Comparison of ENCODE assay signal across 23 cellular contexts in the genomic region with DNA sequence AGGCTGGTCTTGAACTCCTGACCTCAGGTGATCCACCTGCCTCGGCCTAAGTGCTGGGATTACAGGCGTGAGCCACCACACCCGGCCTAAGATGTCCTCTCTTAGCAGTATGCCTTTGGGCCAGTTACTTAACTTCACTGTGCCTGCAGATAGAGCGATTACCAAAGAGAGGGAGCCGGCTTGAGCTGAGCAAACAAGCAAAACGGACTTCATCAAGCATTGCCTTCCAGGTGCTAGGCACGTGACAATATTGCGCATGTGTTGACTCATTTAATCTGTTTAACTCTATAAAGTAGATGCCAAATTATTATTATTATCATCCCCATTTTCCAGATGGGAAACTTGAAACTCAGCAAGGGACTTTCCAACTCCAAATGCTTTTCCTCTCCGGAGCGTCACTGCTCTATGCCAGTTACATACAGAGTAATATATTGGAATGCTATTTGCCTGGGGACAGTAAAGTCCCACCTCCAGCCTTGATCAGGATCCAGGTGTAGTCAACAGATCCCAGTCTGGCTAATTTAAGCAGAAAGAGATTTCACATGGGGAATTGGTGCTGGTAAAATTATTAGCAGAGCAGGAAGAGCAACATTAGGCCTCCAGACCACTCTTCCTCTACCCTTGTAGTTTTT. TPM values are rescaled to one million over a fixed set of nuclear protein-coding genes. Genes with fewer than 3 reads are reported as not detected.
DNase-seq lines count a peak whose midpoint lies in the region; ATAC-seq, FAIRE-seq and TF ChIP-seq lines count a peak whose summit lies in the region.
"Had no signal": no experiment of that assay in that cellular context is flagged by ENCODE, and none has a peak within 500 bp of the region (broad histone marks: within the 10 kb centered on the region; RNA-seq: fewer than 3 reads in every experiment).

No MANE protein-coding gene starts in this region.

- intact Hi-C loops in colonic mucosa (cut with DNase I): no loop called here
- intact Hi-C loops in HepG2 (cut with micrococcal nuclease; ENCODE audit: unreplicated experiment): loop anchor here (2.0 kb wide), 1 partner anchor 15 kb away; no protein-coding TSS in a partner anchor
- intact Hi-C loops in prostate gland (cut with DNase I): no loop called here

- H3K4me2 ChIP-seq in HepG2 (ENCODE audit: low read depth, low read length): peak overlapping the region; percentile 77
- H3K4me2 ChIP-seq: A549, GM23338 had no signal

- peaks cover 0 to 5% (median 0%) of the 10 kb centered on the region in 9 donors for H3K9me3 Mint-ChIP-seq in naive thymus-derived CD8-positive, alpha-beta T cell
- no peaks in the 10 kb centered on the region for H3K9me3 Mint-ChIP-seq in T-helper 2 cell treated with Interferon-gamma antibody and Interleukin-4, amounts not matched to agents 5 μg/mL and 100 μg/mL, for 36 hours

- no peak for TF ChIP-seq RAD21 in HepG2 (CRISPR knock-in tag; IDR thresholded peaks at IDR 0.05)

- H3K27me3 Mint-ChIP-seq in naive thymus-derived CD8-positive, alpha-beta T cell: peaks cover 0 to 5% (median 3%) of the 10 kb centered on the region in 5 donors
- H3K27me3 Mint-ChIP-seq in T-helper 2 cell treated with Interferon-gamma antibody and Interleukin-4, amounts not matched to agents 5 μg/mL and 100 μg/mL, for 36 hours (ENCODE audit: low read depth): peaks cover 32% of the 10 kb centered on the region

- peaks cover 0 to 2% (median 0%) of the 10 kb centered on the region in 4 donors for H3K4me1 Mint-ChIP-seq in naive thymus-derived CD8-positive, alpha-beta T cell
- H3K4me1 Mint-ChIP-seq in T-helper 2 cell treated with Interferon-gamma antibody and Interleukin-4, amounts not matched to agents 5 μg/mL and 100 μg/mL, for 36 hours (ENCODE audit: low read depth): peaks cover 6% of the 10 kb centered on the region
- H3K4me1 Mint-ChIP-seq: GM23338 had no signal

- H3K9me3 ChIP-seq in KOPT-K1 (ENCODE audit: insufficient read depth, low read length, poor library complexity, severe bottlenecking) (peaks cover 4% of the 10 kb centered on the region), colonic mucosa (no peaks in the 10 kb centered on the region), HepG2 (ENCODE audit: low read length) (no peaks in the 10 kb centered on the region), prostate gland (no peaks in the 10 kb centered on the region)
- H3K9me3 ChIP-seq: A549 had no signal

- H3K4me3 Mint-ChIP-seq in naive thymus-derived CD8-positive, alpha-beta T cell: no peak overlapping the region
- H3K4me3 Mint-ChIP-seq in T-helper 2 cell treated with Interferon-gamma antibody and Interleukin-4, amounts not matched to agents 5 μg/mL and 100 μg/mL, for 36 hours: no peak overlapping the region
- H3K4me3 Mint-ChIP-seq: GM23338 had no signal

- H3K36me3 ChIP-seq in KOPT-K1 (ENCODE audit: insufficient read depth, low read length) (no peaks in the 10 kb centered on the region), colonic mucosa (no peaks in the 10 kb centered on the region), HepG2 (replicated peaks in 1 of 2; ENCODE audit: control insufficient read depth in 1 of 2, insufficient read depth in 2 of 2, low read length in 2 of 2) (no peaks in the 10 kb centered on the region), prostate gland (no peaks in the 10 kb centered on the region)

- BruUV-seq in HepG2 (replicated peaks; lab: Mats Ljungman, UMichigan): no TSS peak

- H3K27ac ChIP-seq in KOPT-K1 (ENCODE audit: low read depth, low read length, poor library complexity, severe bottlenecking) (peak overlapping the region; percentile 32), colonic mucosa (peak overlapping the region; percentile 34), HepG2 (ENCODE audit: extremely low read length, insufficient read depth, low read length) (peak overlapping the region; percentile 57), prostate gland (peak overlapping the region; percentile 13 to 34)
- H3K27ac ChIP-seq: A549, RWPE1 had no signal

- H3K4me3 ChIP-seq in colonic mucosa: no peak overlapping the region
- H3K4me3 ChIP-seq in HepG2 (replicated peaks in 1 of 3; ENCODE audit: insufficient read depth in 1 of 3, low read depth in 2 of 3, low read length in 3 of 3): peak overlapping the region in 2 of 3 experiments; percentile 5 to 48; a peak in 2 of 6 replicates
- no peak overlapping the region for H3K4me3 ChIP-seq in prostate gland
- H3K4me3 ChIP-seq: A549, GM23338 had no signal

- TF ChIP-seq POLR2A in HepG2 (IDR thresholded peaks at IDR 0.05; ENCODE audit: insufficient read depth in 1 of 2, low read depth in 2 of 2, low read length in 2 of 2) (no peak), prostate gland (IDR thresholded peaks at IDR 0.05) (no peak)

- H3K4me1 ChIP-seq in colonic mucosa: peaks cover 8% of the 10 kb centered on the region
- H3K4me1 ChIP-seq in HepG2 (ENCODE audit: insufficient read depth, low read length): peaks cover 64% of the 10 kb centered on the region
- no peaks in the 10 kb centered on the region for H3K4me1 ChIP-seq in prostate gland (replicated peaks)

- TF ChIP-seq CTCF in colonic mucosa (IDR thresholded peaks at IDR 0.05) (no peak), HepG2 (CRISPR knock-in tag; IDR thresholded peaks at IDR 0.05) (no peak), prostate gland (IDR thresholded peaks at IDR 0.05) (no peak)

- peak; percentile 57 for DNase-seq in colonic mucosa
- DNase-seq in HepG2 (ENCODE audit: low spot score): peak; percentile 57
- no peak for DNase-seq in prostate gland (ENCODE audit: low spot score)
- no peak for DNase-seq in naive thymus-derived CD8-positive, alpha-beta T cell
- DNase-seq in T-helper 2 cell treated with Interferon-gamma antibody and Interleukin-4, amounts not matched to agents 5 μg/mL and 100 μg/mL, for 36 hours (ENCODE audit: low spot score): no peak
- no peak for DNase-seq in NCI-H1417 treated with DMSO at 0.1 percent for 48 hours (lab: John Stamatoyannopoulos, UW)
- DNase-seq: Calu3; DMS79; GDM1; NCI-H1092; NCI-H1694; NCI-H2107; NCI-H226; NCI-H526; NK-92 treated with Interleukin-12 subunit alpha and Interleukin-12 subunit beta, amount 100 ng/mL, for 24 hours had no signal

- H3K9ac ChIP-seq in colonic mucosa (ENCODE audit: low read depth in 2 of 2, low read length in 2 of 2) (peak overlapping the region in 1 of 2 donors; percentile 30), HepG2 (ENCODE audit: insufficient read depth, low read depth, low read length) (peak overlapping the region; percentile 53)

- 23% methylated on average over 9 of the region's 10 CpGs for WGBS in HepG2 (ENCODE audit: low lambda C conversion rate)
- WGBS in prostate gland: 79% methylated on average over 10 of the region's 10 CpGs

- H4K20me1 ChIP-seq in HepG2 (ENCODE audit: insufficient read depth, low read length): no peaks in the 10 kb centered on the region

- ATAC-seq in HepG2 (peak; percentile 69), GM18861 (IDR thresholded peaks at IDR 0.05; ENCODE audit: unreplicated experiment) (no peak)
- no peak for ATAC-seq in naive thymus-derived CD8-positive, alpha-beta T cell
- ATAC-seq: A549, GM23338 had no signal

- H2AFZ ChIP-seq in HepG2 (ENCODE audit: low read length): peak overlapping the region; percentile 43
- H2AFZ ChIP-seq: GM23338 had no signal

- CTCF ChIA-PET in HepG2 (lab: Yijun Ruan, JAX; ENCODE audit: low intra/inter-chr PET ratio, low total read pairs): no interaction called here

- in situ Hi-C loops in HepG2 (cut with HindIII; ENCODE audit: extremely low pct_ligation_motif_present, low pct_unique_long_range_greater_than_20kb): no loop called here

- H3K79me2 ChIP-seq in HepG2 (ENCODE audit: insufficient read depth, low read length): no peaks in the 10 kb centered on the region

- no peaks in the 10 kb centered on the region for H3K27me3 ChIP-seq in colonic mucosa
- no peaks in the 10 kb centered on the region for H3K27me3 ChIP-seq in HepG2 (ENCODE audit: control insufficient read depth in 1 of 2, insufficient read depth in 2 of 2, low read length in 2 of 2)
- H3K27me3 ChIP-seq in prostate gland (replicated peaks; ENCODE audit: insufficient read depth): no peaks in the 10 kb centered on the region

- peak in 1 of 2 experiments; percentile 53; a peak in 1 of 4 replicates for TF ChIP-seq EP300 in HepG2 (IDR thresholded peaks at IDR 0.05; ENCODE audit: low read depth in 2 of 2, low read length in 2 of 2)
- no peak for TF ChIP-seq EP300 in HepG2 (CRISPR knock-in tag; IDR thresholded peaks at IDR 0.05; ENCODE audit: borderline replicate concordance)

- POLR2A ChIA-PET in HepG2 (lab: Yijun Ruan, JAX): interaction anchor here (1.5 to 2.9 kb wide), 6 partner anchors 16 to 43 kb away, joined by 4 to 31 read pairs (median 11); a partner anchor contains a TSS
- POLR2A ChIA-PET in naive thymus-derived CD8-positive, alpha-beta T cell (lab: Charles Lee): no interaction called here

- no peak overlapping the region for H3K27ac Mint-ChIP-seq in naive thymus-derived CD8-positive, alpha-beta T cell
- H3K27ac Mint-ChIP-seq in T-helper 2 cell treated with Interferon-gamma antibody and Interleukin-4, amounts not matched to agents 5 μg/mL and 100 μg/mL, for 36 hours: no peak overlapping the region
- H3K27ac Mint-ChIP-seq: GM23338 had no signal

- FAIRE-seq in HepG2 (lab: Jason Lieb, UNC): peak; percentile 70
- FAIRE-seq: A549, GM12892, GM19239, HTR-8/SVneo had no signal

- peaks cover 0 to 13% (median 3%) of the 10 kb centered on the region in 3 donors for H3K36me3 Mint-ChIP-seq in naive thymus-derived CD8-positive, alpha-beta T cell
- H3K36me3 Mint-ChIP-seq in T-helper 2 cell treated with Interferon-gamma antibody and Interleukin-4, amounts not matched to agents 5 μg/mL and 100 μg/mL, for 36 hours (ENCODE audit: low read depth): no peaks in the 10 kb centered on the region

RNA-seq across cellular contexts. Expression of a gene that starts 5.6 kb away (rescaled TPM):
- total RNA-seq in colonic mucosa: 10 to 100 TPM; 72.6 to 80.1 TPM
- 0.24 and 0.67 TPM in 2 replicates for total RNA-seq in HepG2 (2016; rRNA removed; fragmentation: Illumina TruSeq; extraction: Trizol)
- total RNA-seq in HepG2 (2016; cell fraction: cytosol; rRNA removed; fragmentation: Illumina TruSeq; extraction: Trizol; ENCODE audit: low read depth): 0.09 and 0.20 TPM in 2 replicates
- total RNA-seq in HepG2 (2016; cell fraction: insoluble cytoplasmic fraction; rRNA removed; fragmentation: Illumina TruSeq; extraction: Trizol): 0.24 and 0.42 TPM in 2 replicates
- 0.48 and 0.56 TPM in 2 replicates for total RNA-seq in HepG2 (2016; cell fraction: membrane; rRNA removed; fragmentation: Illumina TruSeq; extraction: Trizol)
- 0.13 TPM in 1 of 2 replicates, not detected in the other for total RNA-seq in HepG2 (2016; cell fraction: nucleus; rRNA removed; fragmentation: Illumina TruSeq; extraction: Trizol)
- 0.18 and 0.48 TPM in 2 replicates for polyA plus RNA-seq in HepG2 (2011; rRNA removed)
- polyA plus RNA-seq in HepG2 (2011; cell fraction: cytosol; rRNA removed): 0.15 and 0.16 TPM in 2 replicates
- 0.09 and 0.18 TPM in 2 replicates for polyA plus RNA-seq in HepG2 (2011; cell fraction: nucleus; rRNA removed)
- polyA plus RNA-seq in HepG2 (2012): 0.24 and 0.53 TPM in 2 replicates
- 0.19 and 0.31 TPM in 2 replicates for polyA plus RNA-seq in HepG2 (2016; cell fraction: cytosol; fragmentation: Illumina TruSeq; extraction: Trizol; ENCODE audit: low read depth)
- polyA plus RNA-seq in HepG2 (2016; cell fraction: insoluble cytoplasmic fraction; fragmentation: Illumina TruSeq; extraction: Trizol; ENCODE audit: low read depth): 1.7 and 2.2 TPM in 2 replicates
- 0.93 and 1.0 TPM in 2 replicates for polyA plus RNA-seq in HepG2 (2016; cell fraction: membrane; fragmentation: Illumina TruSeq; extraction: Trizol; ENCODE audit: low read depth)
- polyA plus RNA-seq in HepG2 (2016; cell fraction: nucleus; fragmentation: Illumina TruSeq; extraction: Trizol; ENCODE audit: insufficient read depth, low read depth): 0.94 and 1.7 TPM in 2 replicates
- 0.60 TPM in 1 of 2 replicates, not detected in the other for polyA minus RNA-seq in HepG2 (2011; rRNA and poly(A)+ RNA removed; ENCODE audit: low replicate concordance)
- 0.40 and 0.79 TPM in 2 replicates for polyA minus RNA-seq in HepG2 (2011; cell fraction: cytosol; rRNA and poly(A)+ RNA removed)
- 0.13 TPM in 1 of 2 replicates, not detected in the other for polyA minus RNA-seq in HepG2 (2011; cell fraction: nucleus; rRNA and poly(A)+ RNA removed)
- 10 to 100 TPM in 1 of 2 donors, 1 to 10 TPM in 1; 9.0 to 32.6 TPM for total RNA-seq in prostate gland
- total RNA-seq in naive thymus-derived CD8-positive, alpha-beta T cell: not detected
- not detected for polyA plus RNA-seq in naive thymus-derived CD8-positive, alpha-beta T cell
- total RNA-seq: GM23338 had no signal
- polyA plus RNA-seq: GM23338 had no signal

RNA-seq across cellular contexts. Expression of a gene that starts 42.8 kb away (rescaled TPM):
- total RNA-seq in colonic mucosa: 100 to 1,000 TPM; 498 to 600 TPM
- total RNA-seq in HepG2 (2016; rRNA removed; fragmentation: Illumina TruSeq; extraction: Trizol): 470 and 599 TPM in 2 replicates
- 226 and 278 TPM in 2 replicates for total RNA-seq in HepG2 (2016; cell fraction: cytosol; rRNA removed; fragmentation: Illumina TruSeq; extraction: Trizol; ENCODE audit: low read depth)
- 454 and 625 TPM in 2 replicates for total RNA-seq in HepG2 (2016; cell fraction: insoluble cytoplasmic fraction; rRNA removed; fragmentation: Illumina TruSeq; extraction: Trizol)
- 196 and 214 TPM in 2 replicates for total RNA-seq in HepG2 (2016; cell fraction: membrane; rRNA removed; fragmentation: Illumina TruSeq; extraction: Trizol)
- total RNA-seq in HepG2 (2016; cell fraction: nucleus; rRNA removed; fragmentation: Illumina TruSeq; extraction: Trizol): 164 and 180 TPM in 2 replicates
- 275 and 364 TPM in 2 replicates for polyA plus RNA-seq in HepG2 (2011; rRNA removed)
- 251 and 342 TPM in 2 replicates for polyA plus RNA-seq in HepG2 (2011; cell fraction: cytosol; rRNA removed)
- polyA plus RNA-seq in HepG2 (2011; cell fraction: nucleus; rRNA removed): 57.6 and 73.3 TPM in 2 replicates
- polyA plus RNA-seq in HepG2 (2012): 339 and 368 TPM in 2 replicates
- 309 and 380 TPM in 2 replicates for polyA plus RNA-seq in HepG2 (2016; cell fraction: cytosol; fragmentation: Illumina TruSeq; extraction: Trizol; ENCODE audit: low read depth)
- 631 and 700 TPM in 2 replicates for polyA plus RNA-seq in HepG2 (2016; cell fraction: insoluble cytoplasmic fraction; fragmentation: Illumina TruSeq; extraction: Trizol; ENCODE audit: low read depth)
- 208 and 237 TPM in 2 replicates for polyA plus RNA-seq in HepG2 (2016; cell fraction: membrane; fragmentation: Illumina TruSeq; extraction: Trizol; ENCODE audit: low read depth)
- polyA plus RNA-seq in HepG2 (2016; cell fraction: nucleus; fragmentation: Illumina TruSeq; extraction: Trizol; ENCODE audit: insufficient read depth, low read depth): 310 and 322 TPM in 2 replicates
- polyA minus RNA-seq in HepG2 (2011; rRNA and poly(A)+ RNA removed; ENCODE audit: low replicate concordance): 56.5 and 182 TPM in 2 replicates
- 56.3 and 57.5 TPM in 2 replicates for polyA minus RNA-seq in HepG2 (2011; cell fraction: cytosol; rRNA and poly(A)+ RNA removed)
- 25.4 and 39.5 TPM in 2 replicates for polyA minus RNA-seq in HepG2 (2011; cell fraction: nucleus; rRNA and poly(A)+ RNA removed)
- total RNA-seq in prostate gland: 100 to 1,000 TPM in 1 of 2 donors, 10 to 100 TPM in 1; 56.9 to 164 TPM
- 10 to 100 TPM; 28.7 to 29.8 TPM for total RNA-seq in naive thymus-derived CD8-positive, alpha-beta T cell
- 100 to 1,000 TPM in 1 of 3 donors, 10 to 100 TPM in 2; 46.2 to 104 (median 72.1) TPM for polyA plus RNA-seq in naive thymus-derived CD8-positive, alpha-beta T cell

Comparison
In these comparisons a context has a peak if more than half of its experiments do, and no peak if none do; other contexts are left out.
1. DNase-seq: peak in colonic mucosa (single experiment) and HepG2 (single experiment); none in prostate gland (single experiment), naive thymus-derived CD8-positive, alpha-beta T cell (0 of 10), T-helper 2 cell treated with Interferon-gamma antibody and Interleukin-4, amounts not matched to agents 5 μg/mL and 100 μg/mL, for 36 hours (single experiment) and NCI-H1417 treated with DMSO at 0.1 percent for 48 hours (single experiment).
2. H3K4me3 ChIP-seq: peak in HepG2 (2 of 3); none in colonic mucosa (single experiment) and prostate gland (0 of 2).
3. RNA of a gene that starts 5.6 kb away (total RNA-seq): 72.6 to 80.1 TPM in colonic mucosa and 9.0 to 32.6 TPM in prostate gland; 0.09 to 0.67 TPM in HepG2 and not detected in naive thymus-derived CD8-positive, alpha-beta T cell; every median in the first group is over 4 times any median in the second.
4. Peak in every context shown above with its lines, with median percentiles within 50 percentile points of each other: H3K27ac ChIP-seq.